Comparison of ENCODE assay signal across 24 cellular contexts in genomic region chr12:48176417-48176751, GRCh38. TPM values are rescaled to one million over a fixed set of nuclear protein-coding genes. Genes with fewer than 3 reads are reported as not detected.
DNase-seq lines count a peak whose midpoint lies in the region; ATAC-seq and TF ChIP-seq lines count a peak whose summit lies in the region.
"Had no signal": no experiment of that assay in that cellular context is flagged by ENCODE, and none has a peak within 500 bp of the region (broad histone marks: within the 10 kb centered on the region; RNA-seq: fewer than 3 reads in every experiment).

No MANE protein-coding gene starts in this region.

- no peak overlapping the region for H3K27ac ChIP-seq in iPS-20b (ENCODE audit: low read length)
- H3K27ac ChIP-seq: colonic mucosa, gastroesophageal sphincter, sigmoid colon, upper lobe of right lung had no signal

- no peaks in the 10 kb centered on the region for H3K9me3 Mint-ChIP-seq in natural killer cell treated with Interleukin-12 subunit alpha and Interleukin-12 subunit beta and Interleukin-15 and Interleukin-18, amount 100 ng/mL, for 72 hours
- H3K9me3 Mint-ChIP-seq in natural killer cell = no peaks in the 10 kb centered on the region
- H3K9me3 Mint-ChIP-seq: activated CD4-positive, alpha-beta T cell treated with anti-CD3 and anti-CD28 coated beads, Interleukin-2, amount 10 ng/mL, durations not matched to agents 7 days and 5 days; effector memory CD8-positive, alpha-beta T cell; memory B cell; naive thymus-derived CD4-positive, alpha-beta T cell had no signal

- peak overlapping the region; percentile 48; the same call in 1 of the 2 replicates for H3K4me3 ChIP-seq in iPS-20b (ENCODE audit: low read length)
- H3K4me3 ChIP-seq: colonic mucosa, gastroesophageal sphincter, sigmoid colon, upper lobe of right lung had no signal

- H3K27ac Mint-ChIP-seq in natural killer cell treated with Interleukin-12 subunit alpha and Interleukin-12 subunit beta and Interleukin-15 and Interleukin-18, amount 100 ng/mL, for 72 hours = no peak overlapping the region
- no peak overlapping the region for H3K27ac Mint-ChIP-seq in natural killer cell
- H3K27ac Mint-ChIP-seq: CD14-positive monocyte; effector memory CD8-positive, alpha-beta T cell; memory B cell had no signal

- H3K4me1 ChIP-seq in iPS-20b (ENCODE audit: insufficient read depth, low read length) = peaks cover 10% of the 10 kb centered on the region; the same call in 1 of the 2 replicates
- H3K4me1 ChIP-seq: colonic mucosa, gastroesophageal sphincter, sigmoid colon, upper lobe of right lung had no signal

- TF ChIP-seq CTCF in natural killer cell (IDR thresholded peaks at IDR 0.05) = no peak

- H3K27me3 ChIP-seq in iPS-20b (ENCODE audit: insufficient read depth, low read length) = peaks cover 30% of the 10 kb centered on the region
- H3K27me3 ChIP-seq: colonic mucosa had no signal

- peak overlapping the region; percentile 44 for H3K4me3 Mint-ChIP-seq in natural killer cell treated with Interleukin-12 subunit alpha and Interleukin-12 subunit beta and Interleukin-15 and Interleukin-18, amount 100 ng/mL, for 72 hours
- H3K4me3 Mint-ChIP-seq in natural killer cell = no peak overlapping the region
- H3K4me3 Mint-ChIP-seq: CD14-positive monocyte; effector memory CD8-positive, alpha-beta T cell; memory B cell had no signal

- H3K9me3 ChIP-seq in iPS-20b (ENCODE audit: insufficient read depth, low read depth, low read length) = no peaks in the 10 kb centered on the region
- H3K9me3 ChIP-seq: colonic mucosa, gastroesophageal sphincter, sigmoid colon, upper lobe of right lung had no signal

- no peak overlapping the region; the same call in 1 of the 2 replicates for H3K9ac ChIP-seq in iPS-20b (ENCODE audit: low read depth, low read length)

- intact Hi-C loops in natural killer cell (cut with micrococcal nuclease) = no loop called here

- peaks cover 15 to 38% of the 10 kb centered on the region in 2 donors for H3K27me3 Mint-ChIP-seq in natural killer cell treated with Interleukin-12 subunit alpha and Interleukin-12 subunit beta and Interleukin-15 and Interleukin-18, amount 100 ng/mL, for 72 hours
- H3K27me3 Mint-ChIP-seq in natural killer cell (ENCODE audit: low read depth in 2 of 2) = peaks cover 26 to 31% of the 10 kb centered on the region in 2 donors

- no peak for DNase-seq in natural killer cell treated with Interleukin-12 subunit alpha and Interleukin-12 subunit beta and Interleukin-15 and Interleukin-18, amount 100 ng/mL, for 72 hours (ENCODE audit: low spot score)
- DNase-seq in natural killer cell = no peak
- DNase-seq in activated effector memory CD4-positive, alpha-beta T cell treated with Interleukin-2 at 50 U/mL for 16 hours = no peak
- no peak for DNase-seq in C1 segment of cervical spinal cord (lab: John Stamatoyannopoulos, UW)
- no peak for DNase-seq in activated naive CD4-positive, alpha-beta T cell (lab: John Stamatoyannopoulos, UW)
- DNase-seq in HPDE6-E6E7 (ENCODE audit: extremely low spot score) = no peak
- DNase-seq: activated CD4-positive, alpha-beta T cell treated with anti-CD3 and anti-CD28 coated beads, Interleukin-2, amount 10 ng/mL, durations not matched to agents 7 days and 5 days; activated gamma-delta T cell; colonic mucosa; effector memory CD8-positive, alpha-beta T cell; HCEC 1CT; naive thymus-derived CD4-positive, alpha-beta T cell; NCI-H146; posterior cingulate gyrus; sigmoid colon; stimulated activated CD8-positive, alpha-beta memory T cell treated with anti-CD3 and anti-CD28 coated beads, Interleukin-4, amount 100 ng/mL, for 48 hours; upper lobe of right lung had no signal

- H3K4me1 Mint-ChIP-seq in natural killer cell treated with Interleukin-12 subunit alpha and Interleukin-12 subunit beta and Interleukin-15 and Interleukin-18, amount 100 ng/mL, for 72 hours (ENCODE audit: low read depth in 2 of 2) = peaks cover 0 to 14% of the 10 kb centered on the region in 2 donors
- no peaks in the 10 kb centered on the region for H3K4me1 Mint-ChIP-seq in natural killer cell
- H3K4me1 Mint-ChIP-seq: memory B cell had no signal

- H3K36me3 Mint-ChIP-seq in natural killer cell treated with Interleukin-12 subunit alpha and Interleukin-12 subunit beta and Interleukin-15 and Interleukin-18, amount 100 ng/mL, for 72 hours = no peaks in the 10 kb centered on the region
- H3K36me3 Mint-ChIP-seq in natural killer cell = no peaks in the 10 kb centered on the region
- H3K36me3 Mint-ChIP-seq: CD14-positive monocyte; memory B cell; naive thymus-derived CD4-positive, alpha-beta T cell had no signal

- no peak for ATAC-seq in natural killer cell treated with Interleukin-12 subunit alpha and Interleukin-12 subunit beta and Interleukin-15 and Interleukin-18, amount 100 ng/mL, for 72 hours
- ATAC-seq in natural killer cell = no peak
- peak; percentile 30 for ATAC-seq in SK-N-SH treated with all-trans-retinoic acid at 6 μM for 48 hours
- ATAC-seq: effector memory CD8-positive, alpha-beta T cell; esophagus mucosa; gastroesophageal sphincter; naive thymus-derived CD4-positive, alpha-beta T cell; upper lobe of right lung had no signal

- no peaks in the 10 kb centered on the region for H3K36me3 ChIP-seq in iPS-20b (ENCODE audit: insufficient read depth, low read depth, low read length)
- H3K36me3 ChIP-seq: colonic mucosa, gastroesophageal sphincter, sigmoid colon, upper lobe of right lung had no signal

TF ChIP-seq in SK-N-SH treated with all-trans-retinoic acid at 6 μM for 48 hours, 23 proteins besides CTCF, POLR2A, EP300 and RAD21 (continues in another document):
- no peak for TF ChIP-seq RARB (CRISPR knock-in tag; IDR thresholded peaks at IDR 0.05)
- TF ChIP-seq ZNF70 (CRISPR knock-in tag; IDR thresholded peaks at IDR 0.05) = no peak
- no peak for TF ChIP-seq PPARA (CRISPR knock-in tag; IDR thresholded peaks at IDR 0.05; ENCODE audit: borderline replicate concordance)
- TF ChIP-seq, protein P1, sequence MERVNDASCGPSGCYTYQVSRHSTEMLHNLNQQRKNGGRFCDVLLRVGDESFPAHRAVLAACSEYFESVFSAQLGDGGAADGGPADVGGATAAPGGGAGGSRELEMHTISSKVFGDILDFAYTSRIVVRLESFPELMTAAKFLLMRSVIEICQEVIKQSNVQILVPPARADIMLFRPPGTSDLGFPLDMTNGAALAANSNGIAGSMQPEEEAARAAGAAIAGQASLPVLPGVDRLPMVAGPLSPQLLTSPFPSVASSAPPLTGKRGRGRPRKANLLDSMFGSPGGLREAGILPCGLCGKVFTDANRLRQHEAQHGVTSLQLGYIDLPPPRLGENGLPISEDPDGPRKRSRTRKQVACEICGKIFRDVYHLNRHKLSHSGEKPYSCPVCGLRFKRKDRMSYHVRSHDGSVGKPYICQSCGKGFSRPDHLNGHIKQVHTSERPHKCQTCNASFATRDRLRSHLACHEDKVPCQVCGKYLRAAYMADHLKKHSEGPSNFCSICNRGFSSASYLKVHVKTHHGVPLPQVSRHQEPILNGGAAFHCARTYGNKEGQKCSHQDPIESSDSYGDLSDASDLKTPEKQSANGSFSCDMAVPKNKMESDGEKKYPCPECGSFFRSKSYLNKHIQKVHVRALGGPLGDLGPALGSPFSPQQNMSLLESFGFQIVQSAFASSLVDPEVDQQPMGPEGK (CRISPR knock-in tag; IDR thresholded peaks at IDR 0.05; ENCODE audit: borderline replicate concordance) = no peak
- no peak for TF ChIP-seq TCF4 (CRISPR knock-in tag; IDR thresholded peaks at IDR 0.05; ENCODE audit: borderline replicate concordance)
- no peak for TF ChIP-seq TOX (CRISPR knock-in tag; IDR thresholded peaks at IDR 0.05; ENCODE audit: borderline replicate concordance)
- TF ChIP-seq, protein P2, sequence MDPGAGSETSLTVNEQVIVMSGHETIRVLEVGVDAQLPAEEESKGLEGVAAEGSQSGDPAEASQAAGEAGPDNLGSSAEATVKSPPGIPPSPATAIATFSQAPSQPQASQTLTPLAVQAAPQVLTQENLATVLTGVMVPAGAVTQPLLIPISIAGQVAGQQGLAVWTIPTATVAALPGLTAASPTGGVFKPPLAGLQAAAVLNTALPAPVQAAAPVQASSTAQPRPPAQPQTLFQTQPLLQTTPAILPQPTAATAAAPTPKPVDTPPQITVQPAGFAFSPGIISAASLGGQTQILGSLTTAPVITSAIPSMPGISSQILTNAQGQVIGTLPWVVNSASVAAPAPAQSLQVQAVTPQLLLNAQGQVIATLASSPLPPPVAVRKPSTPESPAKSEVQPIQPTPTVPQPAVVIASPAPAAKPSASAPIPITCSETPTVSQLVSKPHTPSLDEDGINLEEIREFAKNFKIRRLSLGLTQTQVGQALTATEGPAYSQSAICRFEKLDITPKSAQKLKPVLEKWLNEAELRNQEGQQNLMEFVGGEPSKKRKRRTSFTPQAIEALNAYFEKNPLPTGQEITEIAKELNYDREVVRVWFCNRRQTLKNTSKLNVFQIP (CRISPR knock-in tag; IDR thresholded peaks at IDR 0.05; ENCODE audit: borderline replicate concordance, low read depth) = no peak
- TF ChIP-seq GLIS3 (CRISPR knock-in tag; IDR thresholded peaks at IDR 0.05) = no peak
- TF ChIP-seq ARNTL (CRISPR knock-in tag; IDR thresholded peaks at IDR 0.05; ENCODE audit: borderline replicate concordance, low read depth) = no peak
- no peak for TF ChIP-seq ZNF8 (CRISPR knock-in tag; IDR thresholded peaks at IDR 0.05)
- no peak for TF ChIP-seq SNAI2 (CRISPR knock-in tag; IDR thresholded peaks at IDR 0.05)
- TF ChIP-seq ZFP30 (CRISPR knock-in tag; IDR thresholded peaks at IDR 0.05) = no peak
- TF ChIP-seq BACH2 (CRISPR knock-in tag; IDR thresholded peaks at IDR 0.05; ENCODE audit: borderline replicate concordance) = no peak
- no peak for TF ChIP-seq CSDC2 (CRISPR knock-in tag; IDR thresholded peaks at IDR 0.05)
- TF ChIP-seq ZNF565 (CRISPR knock-in tag; conservative IDR thresholded peaks at IDR 0.05; ENCODE audit: low read depth) = no peak
- TF ChIP-seq ESRRG (CRISPR knock-in tag; IDR thresholded peaks at IDR 0.05) = no peak
- no peak for TF ChIP-seq OSR1 (CRISPR knock-in tag; IDR thresholded peaks at IDR 0.05)

RNA-seq across cellular contexts. Expression of gene CCDC184, which starts 7.1 kb away (rescaled TPM):
- under 1 TPM in 1 of 2 donors, not detected in 1; 0.86 TPM for total RNA-seq in natural killer cell treated with Interleukin-12 subunit alpha and Interleukin-12 subunit beta and Interleukin-15 and Interleukin-18, amount 100 ng/mL, for 72 hours
- 1 to 10 TPM; 3.0 to 6.2 (median 4.2) TPM for total RNA-seq in natural killer cell
- total RNA-seq: bronchial epithelial cell had no signal

RNA-seq across cellular contexts. Expression of gene ASB8, which starts 19.1 kb away (rescaled TPM):
- total RNA-seq in natural killer cell treated with Interleukin-12 subunit alpha and Interleukin-12 subunit beta and Interleukin-15 and Interleukin-18, amount 100 ng/mL, for 72 hours = 10 to 100 TPM; 35.9 to 48.1 TPM
- total RNA-seq in natural killer cell = 10 to 100 TPM; 62.9 to 73.8 (median 71.3) TPM

RNA-seq across cellular contexts. Expression of gene OR10AD1, which starts 26.7 kb away (rescaled TPM):
- not detected for total RNA-seq in natural killer cell treated with Interleukin-12 subunit alpha and Interleukin-12 subunit beta and Interleukin-15 and Interleukin-18, amount 100 ng/mL, for 72 hours
- total RNA-seq in natural killer cell = not detected
- total RNA-seq: activated CD4-positive, alpha-beta T cell treated with anti-CD3 and anti-CD28 coated beads, Interleukin-2, amount 10 ng/mL, durations not matched to agents 7 days and 5 days; bronchial epithelial cell; colonic mucosa; esophagus mucosa; gastroesophageal sphincter; naive thymus-derived CD4-positive, alpha-beta T cell; sigmoid colon; upper lobe of right lung had no signal

RNA-seq across cellular contexts. Expression of gene PFKM, which starts 57.2 kb away (rescaled TPM):
- total RNA-seq in natural killer cell treated with Interleukin-12 subunit alpha and Interleukin-12 subunit beta and Interleukin-15 and Interleukin-18, amount 100 ng/mL, for 72 hours = 10 to 100 TPM; 29.8 to 49.5 TPM
- total RNA-seq in natural killer cell = 10 to 100 TPM in 1 of 3 donors, 1 to 10 TPM in 2; 6.2 to 13.5 (median 6.4) TPM
